2 cellular contexts compared by ENCODE assay signal in the genomic region with DNA sequence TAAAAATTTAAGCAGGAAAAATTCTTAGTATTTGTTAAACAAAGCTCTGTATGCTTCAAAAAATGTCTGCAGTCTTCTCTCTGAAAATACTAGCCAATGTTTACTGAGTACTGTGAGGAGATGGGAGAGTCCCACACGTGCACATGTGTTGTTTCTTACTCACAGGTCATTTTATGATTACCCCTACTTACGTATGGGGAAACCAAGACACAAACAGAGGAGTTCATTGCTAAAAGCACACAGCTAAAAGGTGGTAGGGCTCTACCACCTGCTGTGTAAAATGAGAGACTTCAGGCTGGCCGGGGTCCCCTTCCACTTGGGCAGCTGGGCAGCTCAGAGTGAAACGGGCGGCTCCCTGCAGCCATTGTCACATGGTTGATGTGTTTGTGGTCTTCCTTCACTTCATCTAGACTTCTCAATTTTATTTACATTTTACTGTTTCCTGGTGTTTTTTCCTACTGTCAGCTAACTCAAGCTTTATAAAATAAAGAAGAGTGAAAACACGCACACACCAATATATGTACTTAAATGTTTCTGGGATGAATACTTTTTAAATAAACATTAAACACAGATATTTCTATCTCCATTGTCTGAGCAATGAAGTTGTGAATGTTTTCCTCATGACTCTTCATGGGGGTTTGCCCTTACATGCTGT.
TF ChIP-seq lines count a peak whose summit lies in the region.

No MANE protein-coding gene starts in this region.

TF ChIP-seq in IMR-90, 13 proteins besides CTCF, POLR2A, EP300 and RAD21:
- no peak for TF ChIP-seq FOS (IDR thresholded peaks at IDR 0.05; ENCODE audit: low read depth, low read length)
- TF ChIP-seq RCOR1 (IDR thresholded peaks at IDR 0.05; ENCODE audit: insufficient replicate concordance, low read length) = no peak
- peak; percentile 94 for TF ChIP-seq BHLHE40 (IDR thresholded peaks at IDR 0.05; ENCODE audit: low read depth, low read length)
- TF ChIP-seq NFE2L2 (IDR thresholded peaks at IDR 0.05; ENCODE audit: low read depth, low read length) = no peak
- no peak for TF ChIP-seq CHD1 (IDR thresholded peaks at IDR 0.05; ENCODE audit: low read depth, low read length)

TF ChIP-seq in GM12878, 131 proteins besides CTCF, POLR2A, EP300 and RAD21:
- peak; percentile 46 to 51; a peak in 3 of 4 replicates for TF ChIP-seq BHLHE40 (IDR thresholded peaks at IDR 0.05; ENCODE audit: borderline replicate concordance in 1 of 2, low read depth in 2 of 2, low read length in 1 of 2)
- TF ChIP-seq SRF (IDR thresholded peaks at IDR 0.05; ENCODE audit: low read depth in 2 of 2, low read length in 2 of 2) = no peak
